23 cellular contexts compared by ENCODE assay signal in the genomic region with DNA sequence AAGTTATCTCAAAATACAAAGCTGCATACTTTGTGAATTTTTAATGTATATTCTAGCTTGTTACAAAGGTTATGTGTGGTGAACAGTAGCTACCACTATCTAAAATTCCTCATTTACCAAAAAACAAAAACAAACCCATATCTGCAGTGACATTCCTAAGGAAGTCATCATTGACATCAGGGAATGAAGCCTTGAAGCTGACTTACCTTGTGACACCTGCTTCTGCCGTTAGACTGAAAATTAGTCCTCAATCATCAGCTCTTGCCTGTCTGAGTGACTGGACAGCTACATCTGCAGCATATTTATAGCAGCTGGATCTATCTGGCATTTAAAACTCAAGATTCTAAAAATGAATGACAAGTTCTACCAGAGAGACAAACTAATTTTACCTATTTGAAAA. TPM values are rescaled to one million over a fixed set of nuclear protein-coding genes. Genes with fewer than 3 reads are reported as not detected.
"Had no signal": no experiment of that assay in that cellular context is flagged by ENCODE, and none has a peak within 500 bp of the region (broad histone marks: within the 10 kb centered on the region; RNA-seq: fewer than 3 reads in every experiment).

No MANE protein-coding gene starts in this region.

- H3K27ac ChIP-seq: ascending aorta, body of pancreas, KMS-11, PC-9 had no signal

- H3K27ac Mint-ChIP-seq: activated B cell treated with CpG ODN at 0.5 μM for 24 hours; activated CD4-positive, alpha-beta T cell treated with anti-CD3 and anti-CD28 coated beads, Interleukin-2, amount 10 ng/mL, durations not matched to agents 24 days and 14 days; activated CD8-positive, alpha-beta memory T cell treated with anti-CD3 and anti-CD28 coated beads, Interleukin-2, amount 10 ng/mL, durations not matched to agents 7 days and 5 days; activated naive CD4-positive, alpha-beta T cell treated with anti-CD3 and anti-CD28 coated beads, Interleukin-2, amount 50 U/mL, for 24 hours; activated T-cell treated with anti-CD3 and anti-CD28 coated beads, Interleukin-2, amount 50 U/mL, for 24 hours; activated T-helper 1 cell treated with anti-CD3 and anti-CD28 coated beads, Interleukin-12 subunit alpha, Interleukin-12 subunit beta, Interleukin-2, Interleukin-4 antibody, amounts not matched to agents 30 ng/mL and 10 ng/mL and 1 ng/mL, durations not matched to agents 14 hours and 24 hours and 36 hours; T-helper 17 cell had no signal

- DNase-seq: activated B cell treated with CpG ODN at 0.5 μM for 24 hours; activated CD4-positive, alpha-beta T cell treated with anti-CD3 and anti-CD28 coated beads for 1 hour; activated CD4-positive, alpha-beta T cell treated with anti-CD3 and anti-CD28 coated beads, Interleukin-2, amount 10 ng/mL, durations not matched to agents 24 days and 14 days; activated CD4-positive, alpha-beta T cell treated with anti-CD3 and anti-CD28 coated beads, Interleukin-2, amount 50 U/mL, for 48 hours; activated CD8-positive, alpha-beta memory T cell treated with anti-CD3 and anti-CD28 coated beads, Interleukin-2, amount 10 ng/mL, durations not matched to agents 7 days and 5 days; activated effector memory CD4-positive, alpha-beta T cell treated with Interleukin-2 at 50 U/mL for 16 hours; activated naive CD4-positive, alpha-beta T cell; activated T-cell treated with anti-CD3 and anti-CD28 coated beads, Interleukin-2, amount 50 U/mL, for 24 hours; body of pancreas; NCI-H1092; NCI-H1694; NCI-H2029; NCI-H2107; NCI-H69; PC-9; SIG-M5; T-helper 17 cell; T-helper 9 cell had no signal

- H2AFZ ChIP-seq: PC-9 had no signal

- H3K4me3 ChIP-seq: ascending aorta, body of pancreas, PC-9 had no signal

- H3K36me3 ChIP-seq: ascending aorta had no signal

- H3K4me2 ChIP-seq: KMS-11, PC-9 had no signal

- H3K27me3 Mint-ChIP-seq: activated B cell treated with CpG ODN at 0.5 μM for 24 hours; activated CD4-positive, alpha-beta T cell treated with anti-CD3 and anti-CD28 coated beads, Interleukin-2, amount 10 ng/mL, durations not matched to agents 24 days and 14 days; activated CD8-positive, alpha-beta memory T cell treated with anti-CD3 and anti-CD28 coated beads, Interleukin-2, amount 10 ng/mL, durations not matched to agents 7 days and 5 days had no signal

- H3K9me3 Mint-ChIP-seq: activated B cell treated with CpG ODN at 0.5 μM for 24 hours; activated CD4-positive, alpha-beta T cell treated with anti-CD3 and anti-CD28 coated beads, Interleukin-2, amount 10 ng/mL, durations not matched to agents 24 days and 14 days; activated naive CD4-positive, alpha-beta T cell treated with anti-CD3 and anti-CD28 coated beads, Interleukin-2, amount 50 U/mL, for 24 hours; activated T-cell treated with anti-CD3 and anti-CD28 coated beads, Interleukin-2, amount 50 U/mL, for 24 hours; activated T-helper 1 cell treated with anti-CD3 and anti-CD28 coated beads, Interleukin-12 subunit alpha, Interleukin-12 subunit beta, Interleukin-2, Interleukin-4 antibody, amounts not matched to agents 30 ng/mL and 10 ng/mL and 1 ng/mL, durations not matched to agents 14 hours and 24 hours and 36 hours; central memory CD8-positive, alpha-beta T cell had no signal

- H3K9me3 ChIP-seq: ascending aorta, body of pancreas had no signal

- ATAC-seq: activated CD8-positive, alpha-beta memory T cell treated with anti-CD3 and anti-CD28 coated beads, Interleukin-2, amount 10 ng/mL, durations not matched to agents 7 days and 5 days; body of pancreas; T-helper 17 cell had no signal

- H3K4me3 Mint-ChIP-seq: activated B cell treated with CpG ODN at 0.5 μM for 24 hours; activated CD4-positive, alpha-beta T cell treated with anti-CD3 and anti-CD28 coated beads, Interleukin-2, amount 10 ng/mL, durations not matched to agents 24 days and 14 days; activated CD8-positive, alpha-beta memory T cell treated with anti-CD3 and anti-CD28 coated beads, Interleukin-2, amount 10 ng/mL, durations not matched to agents 7 days and 5 days; activated naive CD4-positive, alpha-beta T cell treated with anti-CD3 and anti-CD28 coated beads, Interleukin-2, amount 50 U/mL, for 24 hours; activated T-cell treated with anti-CD3 and anti-CD28 coated beads, Interleukin-2, amount 50 U/mL, for 24 hours; activated T-helper 1 cell treated with anti-CD3 and anti-CD28 coated beads, Interleukin-12 subunit alpha, Interleukin-12 subunit beta, Interleukin-2, Interleukin-4 antibody, amounts not matched to agents 30 ng/mL and 10 ng/mL and 1 ng/mL, durations not matched to agents 14 hours and 24 hours and 36 hours; central memory CD8-positive, alpha-beta T cell; T-helper 17 cell had no signal

- H3K4me1 ChIP-seq: ascending aorta had no signal

- H3K4me1 Mint-ChIP-seq: activated B cell treated with CpG ODN at 0.5 μM for 24 hours; activated CD4-positive, alpha-beta T cell treated with anti-CD3 and anti-CD28 coated beads, Interleukin-2, amount 10 ng/mL, durations not matched to agents 24 days and 14 days; activated CD8-positive, alpha-beta memory T cell treated with anti-CD3 and anti-CD28 coated beads, Interleukin-2, amount 10 ng/mL, durations not matched to agents 7 days and 5 days; activated naive CD4-positive, alpha-beta T cell treated with anti-CD3 and anti-CD28 coated beads, Interleukin-2, amount 50 U/mL, for 24 hours; central memory CD8-positive, alpha-beta T cell; T-helper 17 cell had no signal

- H3K36me3 Mint-ChIP-seq: activated CD8-positive, alpha-beta memory T cell treated with anti-CD3 and anti-CD28 coated beads, Interleukin-2, amount 10 ng/mL, durations not matched to agents 7 days and 5 days; activated naive CD4-positive, alpha-beta T cell treated with anti-CD3 and anti-CD28 coated beads, Interleukin-2, amount 50 U/mL, for 24 hours had no signal

- H3K27me3 ChIP-seq: ascending aorta, body of pancreas had no signal

RNA-seq across cellular contexts. Expression of gene COBL, which starts 43.2 kb away (rescaled TPM):
- total RNA-seq: activated B cell treated with CpG ODN at 0.5 μM for 24 hours; activated CD4-positive, alpha-beta T cell treated with anti-CD3 and anti-CD28 coated beads, Interleukin-2, amount 10 ng/mL, durations not matched to agents 24 days and 14 days; activated CD8-positive, alpha-beta memory T cell treated with anti-CD3 and anti-CD28 coated beads, Interleukin-2, amount 10 ng/mL, durations not matched to agents 7 days and 5 days; activated T-helper 1 cell treated with anti-CD3 and anti-CD28 coated beads, Interleukin-12 subunit alpha, Interleukin-12 subunit beta, Interleukin-2, Interleukin-4 antibody, amounts not matched to agents 30 ng/mL and 10 ng/mL and 1 ng/mL, durations not matched to agents 14 hours and 24 hours and 36 hours; T-helper 17 cell had no signal
